ENCODE assay signal across 1 cellular context in genomic region chr4:185112104-185112503, GRCh38.
TF ChIP-seq lines count a peak whose summit lies in the region.

No MANE protein-coding gene starts in this region.

TF ChIP-seq in HepG2, 621 proteins besides CTCF, POLR2A, EP300 and RAD21 (continued from another document):
- TF ChIP-seq ZBTB33 (CRISPR knock-in tag; IDR thresholded peaks at IDR 0.05) (0 out of 2 replicates have a peak, but pooled peaks have one; percentile 11), NR2C2 (CRISPR knock-in tag; IDR thresholded peaks at IDR 0.05; ENCODE audit: borderline replicate concordance) (no peak), NFATC3 (CRISPR knock-in tag; IDR thresholded peaks at IDR 0.05) (no peak), MTF2 (CRISPR knock-in tag; IDR thresholded peaks at IDR 0.05; ENCODE audit: borderline replicate concordance) (no peak), KLF9 (CRISPR knock-in tag; IDR thresholded peaks at IDR 0.05; ENCODE audit: low read depth) (no peak), ZBTB21 (CRISPR knock-in tag; IDR thresholded peaks at IDR 0.05) (no peak), RXRB (CRISPR knock-in tag; IDR thresholded peaks at IDR 0.05; ENCODE audit: borderline replicate concordance) (peak; percentile 76; the same call in 1 of the 2 replicates), ARNT2 (CRISPR knock-in tag; IDR thresholded peaks at IDR 0.05; ENCODE audit: low read depth) (no peak), PPARG (CRISPR knock-in tag; conservative IDR thresholded peaks at IDR 0.05) (peak; percentile 84), ELK4 (CRISPR knock-in tag; IDR thresholded peaks at IDR 0.05; ENCODE audit: borderline replicate concordance) (no peak), SRSF4 (IDR thresholded peaks at IDR 0.05; ENCODE audit: low read depth, low read length, poor library complexity, severe bottlenecking) (no peak), ZNF549 (CRISPR knock-in tag; IDR thresholded peaks at IDR 0.05) (no peak), ZNF512 (CRISPR knock-in tag; IDR thresholded peaks at IDR 0.05) (no peak), ZNF850 (CRISPR knock-in tag; conservative IDR thresholded peaks at IDR 0.05) (no peak), JUND (CRISPR knock-in tag; IDR thresholded peaks at IDR 0.05) (no peak), NPAS2 (CRISPR knock-in tag; IDR thresholded peaks at IDR 0.05; ENCODE audit: borderline replicate concordance) (no peak), ZNF207 (IDR thresholded peaks at IDR 0.05; ENCODE audit: borderline replicate concordance) (no peak), HMGXB3 (CRISPR knock-in tag; IDR thresholded peaks at IDR 0.05; ENCODE audit: borderline replicate concordance) (no peak), SAFB2 (CRISPR knock-in tag; IDR thresholded peaks at IDR 0.05; ENCODE audit: borderline replicate concordance, low read depth) (no peak), GTF3A (CRISPR knock-in tag; conservative IDR thresholded peaks at IDR 0.05) (no peak)
